19 cellular contexts compared by ENCODE assay signal in genomic region chr6:163710552-163710951, GRCh38.
DNase-seq lines count a peak whose midpoint lies in the region; ATAC-seq, FAIRE-seq and TF ChIP-seq lines count a peak whose summit lies in the region.
"Had no signal": no experiment of that assay in that cellular context is flagged by ENCODE, and none has a peak within 500 bp of the region (broad histone marks: within the 10 kb centered on the region; RNA-seq: fewer than 3 reads in every experiment).

No MANE protein-coding gene starts in this region.

- no peak for TF ChIP-seq CTCF in DOHH2 (IDR thresholded peaks at IDR 0.05; ENCODE audit: low read depth, low read length, poor library complexity, severe bottlenecking)
- TF ChIP-seq CTCF in SU-DHL-6 (IDR thresholded peaks at IDR 0.05; ENCODE audit: insufficient read depth, low read length, poor library complexity, severe bottlenecking): no peak
- no peak for TF ChIP-seq CTCF in heart left ventricle (IDR thresholded peaks at IDR 0.05)
- TF ChIP-seq CTCF in gastrocnemius medialis (IDR thresholded peaks at IDR 0.05 in 4 of 5, conservative IDR thresholded peaks at IDR 0.05 in 1 of 5): no peak

- 18 to 23% (median 20%) methylated on average over 6 of the region's 6 CpGs for WGBS in heart left ventricle, 4 donors

- H3K27me3 ChIP-seq in DOHH2 (ENCODE audit: control insufficient read depth, low read length): peaks cover 30% of the 10 kb centered on the region
- no peaks in the 10 kb centered on the region for H3K27me3 ChIP-seq in SU-DHL-6 (ENCODE audit: low read length)
- H3K27me3 ChIP-seq in heart left ventricle: no peaks in the 10 kb centered on the region
- no peaks in the 10 kb centered on the region for H3K27me3 ChIP-seq in gastrocnemius medialis

- H3K9me3 ChIP-seq in DOHH2 (ENCODE audit: control insufficient read depth, insufficient read depth, low read length) (no peaks in the 10 kb centered on the region), SU-DHL-6 (ENCODE audit: insufficient read depth, low read length) (no peaks in the 10 kb centered on the region), heart left ventricle (no peaks in the 10 kb centered on the region), gastrocnemius medialis (no peaks in the 10 kb centered on the region)
- H3K9me3 ChIP-seq: prostate gland had no signal

- H3K4me3 ChIP-seq in DOHH2 (ENCODE audit: low read length) (no peak overlapping the region), SU-DHL-6 (ENCODE audit: insufficient read depth, low read length, poor library complexity, severe bottlenecking) (no peak overlapping the region), heart left ventricle (no peak overlapping the region), gastrocnemius medialis (no peak overlapping the region)
- H3K4me3 ChIP-seq: GM12878, prostate gland had no signal

- H3F3A ChIP-seq in DOHH2 (ENCODE audit: control insufficient read depth, insufficient read depth) (peaks cover 7% of the 10 kb centered on the region), SU-DHL-6 (ENCODE audit: insufficient read depth) (peaks cover 21% of the 10 kb centered on the region)

- no peaks in the 10 kb centered on the region for H3K9me2 ChIP-seq in DOHH2 (replicated peaks; ENCODE audit: control insufficient read depth, low read length)
- H3K9me2 ChIP-seq in SU-DHL-6 (replicated peaks; ENCODE audit: insufficient read depth, low read length): no peaks in the 10 kb centered on the region

- TF ChIP-seq POLR2A in heart left ventricle (IDR thresholded peaks at IDR 0.05): no peak
- TF ChIP-seq POLR2A in gastrocnemius medialis (IDR thresholded peaks at IDR 0.05): no peak

- H3K27ac ChIP-seq in DOHH2 (ENCODE audit: low read depth, low read length) (no peak overlapping the region), SU-DHL-6 (ENCODE audit: low read depth, low read length) (no peak overlapping the region), heart left ventricle (peak overlapping the region; percentile 67 to 88 (median 78)), gastrocnemius medialis (peak overlapping the region; percentile 71 to 90 (median 75))
- H3K27ac ChIP-seq: KMS-11, prostate gland had no signal

- H3K79me2 ChIP-seq in DOHH2 (ENCODE audit: control insufficient read depth, low read length) (no peaks in the 10 kb centered on the region), SU-DHL-6 (ENCODE audit: insufficient read depth, low read length) (no peaks in the 10 kb centered on the region)

- no peak for FAIRE-seq in urothelium cell line (lab: Jason Lieb, UNC)
- FAIRE-seq: GM12878 had no signal

- intact Hi-C loops in heart left ventricle (cut with DNase I) (loop anchor here in 8 of 10 donors (2.0 to 10.0 kb wide), 12 partner anchors 52 to 528 kb away; partner anchors contain the start of gene QKI (in 1 of the 8)), gastrocnemius medialis (cut with DNase I; ENCODE audit: low total_unique reads) (loop anchor here (2.0 to 10.0 kb wide), 7 partner anchors 46 to 528 kb away; no protein-coding TSS in a partner anchor)

- H4K20me1 ChIP-seq in DOHH2 (ENCODE audit: control insufficient read depth, insufficient read depth, low read depth, low read length): 0 out of 2 replicates have a peak, but pooled peaks cover 8% of the 10 kb centered on the region
- no peaks in the 10 kb centered on the region for H4K20me1 ChIP-seq in SU-DHL-6 (ENCODE audit: low read depth, low read length)

- H3K4me1 ChIP-seq in DOHH2 (ENCODE audit: control insufficient read depth, low read length) (peaks cover 71% of the 10 kb centered on the region), heart left ventricle (peaks cover 24 to 69% (median 63%) of the 10 kb centered on the region in 12 donors), gastrocnemius medialis (peaks cover 64 to 69% of the 10 kb centered on the region in 2 donors)
- H3K4me1 ChIP-seq: prostate gland had no signal

- no peak overlapping the region for H3K9ac ChIP-seq in SU-DHL-6 (ENCODE audit: low read length)
- H3K9ac ChIP-seq: KMS-11 had no signal

- peak; percentile 8 to 43 (median 26) for ATAC-seq in heart left ventricle
- ATAC-seq in gastrocnemius medialis: peak; percentile 7 to 43
- ATAC-seq in GM18858 (IDR thresholded peaks at IDR 0.05; ENCODE audit: unreplicated experiment): no peak
- ATAC-seq: activated CD8-positive, alpha-beta T cell treated with anti-CD3 and anti-CD28 coated beads, Interleukin-2, amount 10 ng/mL, durations not matched to agents 7 days and 5 days; GM12878; natural killer cell treated with Interleukin-12 subunit alpha and Interleukin-12 subunit beta and Interleukin-15 and Interleukin-18, amount 100 ng/mL, for 72 hours had no signal

- no peak overlapping the region for H2AFZ ChIP-seq in SU-DHL-6 (ENCODE audit: low read depth, low read length, severe bottlenecking)

- in situ Hi-C loops in gastrocnemius medialis (cut with MboI; ENCODE audit: low sequenced_read_pairs in 4 of 4): loop anchor here (5.0 to 25.0 kb wide), 5 partner anchors 244 to 402 kb away; no protein-coding TSS in a partner anchor

- H3K4me2 ChIP-seq in DOHH2 (ENCODE audit: low read length): peak overlapping the region; percentile 15; the same call in 1 of the 2 replicates
- peak overlapping the region; percentile 4 for H3K4me2 ChIP-seq in SU-DHL-6 (ENCODE audit: low read depth, low read length, poor library complexity, severe bottlenecking)
- H3K4me2 ChIP-seq: KMS-11 had no signal

- H3K36me3 ChIP-seq in DOHH2 (ENCODE audit: control insufficient read depth, low read length) (no peaks in the 10 kb centered on the region), SU-DHL-6 (ENCODE audit: low read length) (no peaks in the 10 kb centered on the region), heart left ventricle (no peaks in the 10 kb centered on the region), gastrocnemius medialis (no peaks in the 10 kb centered on the region)
- H3K36me3 ChIP-seq: prostate gland had no signal

- DNase-seq in heart left ventricle (peak in 3 of 5 donors; percentile 38 to 59 (median 40)), gastrocnemius medialis (peak; percentile 62 to 64), urothelium cell line (ENCODE audit: low spot score) (no peak), cerebellum (ENCODE audit: low spot score) (no peak), retina (no peak)
- DNase-seq: activated CD8-positive, alpha-beta T cell treated with anti-CD3 and anti-CD28 coated beads, Interleukin-2, amount 10 ng/mL, durations not matched to agents 7 days and 5 days; Calu3; foreskin fibroblast; GOT3; NCI-H1436; NCI-H2227 treated with DMSO at 0.1 percent for 48 hours; stimulated activated naive CD4-positive, alpha-beta T cell had no signal

Comparison
In these comparisons a context has a peak if more than half of its experiments do, and no peak if none do; other contexts are left out.
1. H3K27ac ChIP-seq: peak in heart left ventricle (12 of 12) and gastrocnemius medialis (4 of 4); none in DOHH2 (single experiment) and SU-DHL-6 (single experiment).
2. DNase-seq: peak in heart left ventricle (3 of 5) and gastrocnemius medialis (2 of 2); none in urothelium cell line (single experiment), cerebellum (single experiment) and retina (single experiment).